In the genomic region with DNA sequence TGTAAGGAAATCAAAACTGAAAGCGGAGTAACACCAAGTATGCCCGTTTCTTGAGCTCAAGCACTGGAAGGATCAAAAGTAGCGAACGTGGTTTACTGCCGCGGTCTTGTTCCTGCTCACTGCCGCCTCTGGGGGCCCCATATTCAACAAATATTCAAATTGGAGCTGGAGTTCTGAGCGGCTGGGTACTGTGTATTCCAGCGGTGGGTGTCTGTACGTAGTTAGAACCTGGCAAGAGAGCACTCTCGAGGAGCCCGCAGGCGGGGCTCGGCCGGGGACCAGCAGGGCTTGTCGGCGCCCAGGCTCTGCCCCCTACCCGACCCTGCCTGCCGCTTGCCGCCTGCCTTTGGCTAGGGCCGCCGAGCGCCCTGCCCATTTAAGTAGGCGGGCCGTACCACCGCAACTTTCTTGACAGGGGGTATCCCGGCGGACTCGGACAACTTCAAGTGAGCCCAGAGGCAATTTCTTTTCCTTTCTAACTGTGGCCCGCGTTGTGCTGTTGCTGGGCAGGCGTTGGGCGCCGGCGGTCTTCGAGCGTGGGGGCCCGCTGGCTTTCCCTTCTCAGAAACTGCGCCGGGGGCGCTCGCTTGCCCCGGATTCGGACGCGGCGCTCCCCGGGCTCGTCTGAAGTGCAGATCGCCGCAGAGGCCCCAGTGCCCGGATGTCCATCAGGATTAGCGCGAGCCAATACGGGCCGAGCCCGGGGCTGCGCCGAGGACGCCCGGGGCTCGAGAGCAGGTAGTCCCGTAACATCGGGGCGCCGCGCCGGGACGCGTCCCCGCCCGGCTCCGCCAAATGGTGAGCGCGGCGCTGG, we compare ENCODE assay signal across 1 cellular context.
A peak's percentile ranks its signal among the peaks of the same experiment; 100 is the strongest.
TF ChIP-seq lines count a peak whose summit lies in the region.

No MANE protein-coding gene starts in this region.

TF ChIP-seq in PFSK-1, 5 proteins besides CTCF, POLR2A, EP300 and RAD21 (continued from another document):
- TF ChIP-seq POLR2AphosphoS5 (IDR thresholded peaks at IDR 0.05; ENCODE audit: low read depth, low read length), result peak; percentile 100
- peak; percentile 99 for TF ChIP-seq TAF1 (IDR thresholded peaks at IDR 0.05; ENCODE audit: borderline replicate concordance, insufficient read depth, low read length)
